20 cellular contexts compared by ENCODE assay signal in genomic region chr1:200923607-200924006, GRCh38. TPM values are rescaled to one million over a fixed set of nuclear protein-coding genes. Genes with fewer than 3 reads are reported as not detected.
"Had no signal": no experiment of that assay in that cellular context is flagged by ENCODE, and none has a peak within 500 bp of the region (broad histone marks: within the 10 kb centered on the region; RNA-seq: fewer than 3 reads in every experiment).

No MANE protein-coding gene starts in this region.

- H3K9me3 ChIP-seq: esophagus squamous epithelium, vagina had no signal

- H3K27ac ChIP-seq: esophagus squamous epithelium, foreskin keratinocyte, vagina had no signal

- H3K4me1 ChIP-seq: esophagus squamous epithelium, vagina had no signal

- H3K36me3 ChIP-seq: esophagus squamous epithelium, vagina had no signal

- ATAC-seq: activated CD8-positive, alpha-beta memory T cell treated with anti-CD3 and anti-CD28 coated beads, Interleukin-2, amount 10 ng/mL, durations not matched to agents 7 days and 5 days; foreskin keratinocyte; sciatic nerve; stimulated activated effector memory CD8-positive, alpha-beta T cell treated with anti-CD3 and anti-CD28 coated beads, Interleukin-12 subunit alpha, Interleukin-12 subunit beta, amount 100 ng/mL, for 72 hours had no signal

- H3K27me3 ChIP-seq: esophagus squamous epithelium, foreskin keratinocyte, vagina had no signal

- H3K4me3 ChIP-seq: esophagus squamous epithelium, vagina had no signal

- DNase-seq: activated CD4-positive, alpha-beta T cell treated with anti-CD3 and anti-CD28 coated beads for 1 hour; activated CD4-positive, alpha-beta T cell treated with anti-CD3 and anti-CD28 coated beads, Interleukin-2, amount 50 U/mL, for 48 hours; activated CD8-positive, alpha-beta memory T cell treated with anti-CD3 and anti-CD28 coated beads, Interleukin-2, amount 10 ng/mL, durations not matched to agents 7 days and 5 days; activated naive CD4-positive, alpha-beta T cell treated with anti-CD3 and anti-CD28 coated beads for 36 hours; activated T-cell treated with anti-CD3 and anti-CD28 coated beads, Interleukin-2, amount 50 U/mL, for 1 hour; cortex of kidney; effector CD8-positive, alpha-beta T cell; esophagus squamous epithelium; foreskin keratinocyte; mesendoderm; occipital lobe had no signal

RNA-seq across cellular contexts. Expression of gene INAVA, which starts 28.9 kb away (rescaled TPM):
- total RNA-seq: activated naive CD4-positive, alpha-beta T cell treated with anti-CD3 and anti-CD28 coated beads for 36 hours; activated T-helper 2 cell treated with anti-CD3 and anti-CD28 coated beads, Interferon-gamma antibody, Interleukin-2, Interleukin-4, amounts not matched to agents 10 μg/mL and 5 μg/mL and 100 μg/mL, durations not matched to agents 14 hours and 24 hours and 36 hours; T-helper 1 cell treated with Interleukin-12 subunit alpha and Interleukin-12 subunit beta and Interleukin-4 antibody, amounts not matched to agents 30 ng/mL and 1 ng/mL, for 36 hours had no signal
- polyA plus RNA-seq: endothelial cell of umbilical vein had no signal

RNA-seq across cellular contexts. Expression of gene GPR25, which starts 50.8 kb away (rescaled TPM):
- total RNA-seq: activated naive CD4-positive, alpha-beta T cell treated with anti-CD3 and anti-CD28 coated beads for 36 hours; activated T-helper 2 cell treated with anti-CD3 and anti-CD28 coated beads, Interferon-gamma antibody, Interleukin-2, Interleukin-4, amounts not matched to agents 10 μg/mL and 5 μg/mL and 100 μg/mL, durations not matched to agents 14 hours and 24 hours and 36 hours; cardiac septum; endothelial cell of umbilical vein; foreskin keratinocyte; lower leg skin; occipital lobe; progenitor cell of endocrine pancreas; sciatic nerve; T-helper 1 cell treated with Interleukin-12 subunit alpha and Interleukin-12 subunit beta and Interleukin-4 antibody, amounts not matched to agents 30 ng/mL and 1 ng/mL, for 36 hours had no signal
- polyA plus RNA-seq: endothelial cell of umbilical vein, foreskin keratinocyte had no signal
